In the genomic region with DNA sequence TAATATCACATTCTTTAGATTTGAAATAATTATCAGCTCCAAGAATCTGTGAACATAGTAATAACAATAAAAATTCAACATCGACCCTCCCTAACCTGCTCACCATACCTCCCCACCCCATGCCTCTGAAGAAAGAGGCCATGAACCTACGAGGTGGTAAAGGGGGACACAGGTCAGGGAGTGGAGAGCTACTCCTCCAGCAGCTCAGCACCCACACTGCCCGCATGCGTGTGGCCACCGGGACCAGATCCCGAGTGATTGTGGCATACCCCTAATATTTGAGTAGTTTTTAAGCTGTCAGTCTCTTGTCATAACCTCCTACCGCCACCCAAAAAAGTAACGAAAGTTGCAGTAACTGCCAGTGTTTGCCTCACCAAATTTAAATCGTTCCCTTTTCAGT, we compare ENCODE assay signal across 9 cellular contexts.
"Had no signal": no experiment of that assay in that cellular context is flagged by ENCODE, and none has a peak within 500 bp of the region (broad histone marks: within the 10 kb centered on the region; RNA-seq: fewer than 3 reads in every experiment).

No MANE protein-coding gene starts in this region.

- H3K27me3 Mint-ChIP-seq: stimulated activated naive CD8-positive, alpha-beta T cell treated with anti-CD3 and anti-CD28 coated beads, Interleukin-15, Interleukin-2, amounts not matched to agents 100 ng/mL and 50 ng/mL, for 24 hours had no signal

- H3K9me3 ChIP-seq: thoracic aorta, uterus had no signal

- H3K4me1 ChIP-seq: uterus had no signal

- H3K36me3 ChIP-seq: uterus had no signal

- H3K4me3 Mint-ChIP-seq: stimulated activated naive CD8-positive, alpha-beta T cell treated with anti-CD3 and anti-CD28 coated beads, Interleukin-15, Interleukin-2, amounts not matched to agents 100 ng/mL and 50 ng/mL, for 24 hours had no signal

- H3K9me3 Mint-ChIP-seq: stimulated activated naive CD8-positive, alpha-beta T cell treated with anti-CD3 and anti-CD28 coated beads, Interleukin-15, Interleukin-2, amounts not matched to agents 100 ng/mL and 50 ng/mL, for 24 hours had no signal

- H3K27ac Mint-ChIP-seq: stimulated activated naive CD8-positive, alpha-beta T cell treated with anti-CD3 and anti-CD28 coated beads, Interleukin-15, Interleukin-2, amounts not matched to agents 100 ng/mL and 50 ng/mL, for 24 hours had no signal

- H3K27ac ChIP-seq: thoracic aorta, uterus had no signal

- H3K4me3 ChIP-seq: thoracic aorta, uterus had no signal

- H3K27me3 ChIP-seq: uterus had no signal

- DNase-seq: activated effector memory CD4-positive, alpha-beta T cell treated with anti-CD3 and anti-CD28 coated beads, Interleukin-2, amount 50 U/mL, for 16 hours; activated T-cell treated with anti-CD3 and anti-CD28 coated beads, Interleukin-2, amount 50 U/mL, for 1 hour; central memory CD4-positive, alpha-beta T cell; kidney glomerular epithelial cell; retina; stimulated activated CD4-positive, alpha-beta T cell treated with anti-CD3 and anti-CD28 coated beads, Interleukin-4, amount 100 ng/mL, for 24 hours; uterus had no signal
